ENCODE assay signal across 1 cellular context in the genomic region with DNA sequence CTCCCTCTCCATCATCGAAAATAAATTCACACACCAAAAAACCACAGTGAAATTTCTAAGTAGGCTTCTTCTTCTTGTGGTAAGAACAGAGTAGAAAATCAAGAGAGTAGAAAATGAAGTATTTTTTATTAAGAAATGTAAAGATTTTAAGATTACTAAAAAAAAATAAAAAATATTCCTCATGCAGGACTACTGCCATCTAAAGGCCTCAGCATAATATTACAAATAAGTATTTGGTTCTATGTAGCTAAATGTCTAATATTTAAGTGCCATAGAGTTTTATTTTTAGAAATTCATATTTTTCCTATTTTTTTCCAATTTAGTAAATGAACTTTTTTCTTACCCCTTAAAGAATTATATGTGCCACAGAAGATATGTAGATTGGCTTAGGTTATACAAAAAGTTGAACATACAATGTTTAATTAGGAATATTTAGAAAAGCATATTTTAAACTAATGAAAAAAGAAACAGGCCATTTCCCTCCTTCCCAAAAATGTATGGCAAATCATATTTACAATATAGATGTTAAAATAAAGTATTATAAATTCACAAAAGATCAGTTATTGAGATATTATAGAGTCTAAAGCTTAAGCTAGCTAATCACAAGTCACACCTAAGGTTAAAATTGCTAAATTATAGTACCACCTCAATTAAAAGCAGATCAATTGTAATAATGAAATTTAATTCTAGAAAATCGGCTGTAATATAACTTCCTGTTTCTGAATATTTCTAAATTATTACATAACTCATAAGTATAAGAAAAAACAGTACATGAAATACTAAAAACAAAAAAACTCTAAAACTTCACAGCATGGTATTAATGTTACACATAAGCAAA.
TF ChIP-seq lines count a peak whose summit lies in the region.

No MANE protein-coding gene starts in this region.

TF ChIP-seq in endothelial cell of umbilical vein, 7 proteins besides CTCF, POLR2A, EP300 and RAD21 (continued from another document):
- TF ChIP-seq, protein P1, sequence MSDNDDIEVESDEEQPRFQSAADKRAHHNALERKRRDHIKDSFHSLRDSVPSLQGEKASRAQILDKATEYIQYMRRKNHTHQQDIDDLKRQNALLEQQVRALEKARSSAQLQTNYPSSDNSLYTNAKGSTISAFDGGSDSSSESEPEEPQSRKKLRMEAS (IDR thresholded peaks at IDR 0.05; ENCODE audit: insufficient read depth, insufficient read length) = no peak
- no peak for TF ChIP-seq MYC (IDR thresholded peaks at IDR 0.05; ENCODE audit: low read depth, low read length)
